8 cellular contexts compared by ENCODE assay signal in the genomic region with DNA sequence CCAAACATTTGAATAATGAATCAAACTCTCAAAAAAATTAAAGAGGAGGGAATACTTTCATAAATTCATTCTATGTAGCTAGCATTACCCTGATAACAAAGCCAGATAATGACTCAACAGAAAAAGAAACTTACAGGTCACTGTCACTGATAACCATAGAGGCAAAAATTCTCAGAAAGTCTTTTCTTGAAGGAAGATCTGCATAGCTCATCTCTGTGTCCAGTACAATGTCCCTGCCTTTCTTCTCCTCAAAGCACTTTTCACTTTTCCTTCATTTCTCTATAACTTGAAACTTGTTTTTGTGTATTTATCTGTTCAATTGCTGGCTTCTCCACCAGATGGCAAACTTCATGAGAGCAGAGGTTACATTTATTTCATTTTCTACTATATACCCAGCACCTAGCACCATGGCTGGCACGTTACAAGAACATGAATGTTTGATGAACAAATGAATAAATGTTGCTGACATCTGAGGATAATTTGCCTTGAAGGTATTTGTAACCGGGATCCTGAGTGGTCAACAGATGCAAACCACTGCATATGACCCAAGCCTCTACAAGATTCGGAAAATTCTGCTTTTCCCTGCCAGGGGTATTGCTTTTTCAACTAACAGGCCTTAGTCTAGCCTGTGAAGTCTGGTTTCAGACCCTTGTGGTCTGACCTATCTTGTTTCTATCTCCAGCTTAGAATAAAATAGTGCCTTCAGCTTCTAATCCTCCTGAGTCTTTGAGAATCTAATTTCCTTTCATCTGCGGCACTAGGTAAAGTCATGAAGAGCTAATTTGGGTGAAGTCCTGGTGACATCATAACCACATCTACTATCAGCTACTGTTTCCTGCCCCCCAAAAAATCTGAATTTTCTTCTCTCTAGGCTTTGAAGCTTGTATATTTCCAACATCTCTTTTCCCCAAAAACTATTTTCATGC. TPM values are rescaled to one million over a fixed set of nuclear protein-coding genes. Genes with fewer than 3 reads are reported as not detected.
DNase-seq lines count a peak whose midpoint lies in the region; ATAC-seq and TF ChIP-seq lines count a peak whose summit lies in the region.

No MANE protein-coding gene starts in this region.

- H3K27me3 Mint-ChIP-seq in activated naive CD4-positive, alpha-beta T cell treated with anti-CD3 and anti-CD28 coated beads, Interleukin-2, amount 10 ng/mL, durations not matched to agents 7 days and 5 days = no peaks in the 10 kb centered on the region

- H3K36me3 Mint-ChIP-seq in activated naive CD4-positive, alpha-beta T cell treated with anti-CD3 and anti-CD28 coated beads, Interleukin-2, amount 10 ng/mL, durations not matched to agents 7 days and 5 days = peaks cover 2% of the 10 kb centered on the region

- no peaks in the 10 kb centered on the region for H4K20me1 ChIP-seq in OCI-LY7 (ENCODE audit: insufficient read depth, low read length)

- intact Hi-C loops in OCI-LY7 (cut with micrococcal nuclease; ENCODE audit: unreplicated experiment) = no loop called here
- intact Hi-C loops in left colon (cut with DNase I, micrococcal nuclease) = no loop called here

- peak overlapping the region; percentile 6 for H3K4me3 Mint-ChIP-seq in activated naive CD4-positive, alpha-beta T cell treated with anti-CD3 and anti-CD28 coated beads, Interleukin-2, amount 10 ng/mL, durations not matched to agents 7 days and 5 days

- peak overlapping the region; percentile 89 for H3K27ac Mint-ChIP-seq in activated naive CD4-positive, alpha-beta T cell treated with anti-CD3 and anti-CD28 coated beads, Interleukin-2, amount 10 ng/mL, durations not matched to agents 7 days and 5 days

- no peaks in the 10 kb centered on the region for H3K4me1 ChIP-seq in OCI-LY7 (ENCODE audit: insufficient read depth, low read length, poor library complexity, severe bottlenecking)

- no peak overlapping the region for H3K4me3 ChIP-seq in OCI-LY7 (ENCODE audit: low read depth, low read length, poor library complexity, severe bottlenecking)

- no peaks in the 10 kb centered on the region for H3K36me3 ChIP-seq in OCI-LY7 (ENCODE audit: insufficient read depth, low read length)

- CTCF ChIA-PET in HEK293T (lab: Yijun Ruan, JAX) (interaction anchor here (0.6 kb wide), 2 partner anchors 93 to 410 kb away, joined by 3 to 4 read pairs; no protein-coding TSS in a partner anchor), OCI-LY7 (lab: Charles Lee; ENCODE audit: unreplicated experiment) (no interaction called here)
- CTCF ChIA-PET in activated naive CD4-positive, alpha-beta T cell treated with anti-CD3 and anti-CD28 coated beads, Interleukin-2, amount 10 ng/mL, durations not matched to agents 7 days and 5 days (lab: Charles Lee) = interaction anchor here (0.7 to 7.0 kb wide), 20 partner anchors 11 to 208 kb away, joined by 3 to 138 read pairs (median 4); partner anchors contain the start of gene ANTXR2

- no TSS peak for BruUV-seq in OCI-LY7 (replicated peaks; lab: Mats Ljungman, UMichigan)

- DNase-seq in activated CD4-positive, CD25-positive, alpha-beta regulatory T cell treated with anti-CD3 and anti-CD28 coated beads, Interleukin-2, amount 50 U/mL, for 16 hours (ENCODE audit: low read depth, low spot score) = peak; percentile 22
- no peak for DNase-seq in activated CD4-positive, CD25-positive, alpha-beta regulatory T cell treated with anti-CD3 and anti-CD28 coated beads, Interleukin-2, amount 50 U/mL, for 72 hours
- DNase-seq in HEK293T (ENCODE audit: extremely low spot score) (peak; percentile 20), OCI-LY7 (ENCODE audit: low spot score) (peak; percentile 9), left colon (peak in 1 of 2 donors; percentile 16), NCI-H524 treated with DMSO at 0.1 percent for 48 hours (lab: John Stamatoyannopoulos, UW) (no peak), NCI-H2196 treated with DMSO at 0.1 percent for 48 hours (lab: John Stamatoyannopoulos, UW; ENCODE audit: unreplicated experiment) (no peak)
- peak; percentile 54 for DNase-seq in activated naive CD4-positive, alpha-beta T cell treated with anti-CD3 and anti-CD28 coated beads, Interleukin-2, amount 10 ng/mL, durations not matched to agents 7 days and 5 days

- peak; percentile 54 for ATAC-seq in left colon

- H3K4me2 ChIP-seq in OCI-LY7 (ENCODE audit: low read length) = no peak overlapping the region

- peaks cover 58% of the 10 kb centered on the region for H3K4me1 Mint-ChIP-seq in activated naive CD4-positive, alpha-beta T cell treated with anti-CD3 and anti-CD28 coated beads, Interleukin-2, amount 10 ng/mL, durations not matched to agents 7 days and 5 days

- H3K9me3 ChIP-seq in OCI-LY7 (ENCODE audit: low read length) = no peaks in the 10 kb centered on the region

- peaks cover 2% of the 10 kb centered on the region for H3K9me3 Mint-ChIP-seq in activated naive CD4-positive, alpha-beta T cell treated with anti-CD3 and anti-CD28 coated beads, Interleukin-2, amount 10 ng/mL, durations not matched to agents 7 days and 5 days

- peak; percentile 65 for TF ChIP-seq CTCF in OCI-LY7 (conservative IDR thresholded peaks at IDR 0.05; ENCODE audit: low read length)

- H2AFZ ChIP-seq in OCI-LY7 (ENCODE audit: low read length) = no peak overlapping the region

- no peaks in the 10 kb centered on the region for H3K9me2 ChIP-seq in OCI-LY7 (ENCODE audit: insufficient read depth, low read length)

- POLR2A ChIA-PET in HEK293T (lab: Yijun Ruan, JAX) (no interaction called here), OCI-LY7 (lab: Charles Lee) (no interaction called here)

- H3K27ac ChIP-seq in OCI-LY7 (ENCODE audit: low read depth, low read length, poor library complexity, severe bottlenecking) = no peak overlapping the region

- no peaks in the 10 kb centered on the region for H3K79me2 ChIP-seq in OCI-LY7 (ENCODE audit: insufficient read depth, low read depth, low read length)

TF ChIP-seq in HEK293T, 16 proteins besides CTCF, POLR2A, EP300 and RAD21:
- no peak for TF ChIP-seq BHLHE40 (IDR thresholded peaks at IDR 0.05; ENCODE audit: borderline replicate concordance)
- TF ChIP-seq SUZ12 (IDR thresholded peaks at IDR 0.05) = no peak
- TF ChIP-seq ZNF384 (IDR thresholded peaks at IDR 0.05) = no peak

RNA-seq across cellular contexts. Expression of gene ANTXR2, which starts 52.5 kb away (rescaled TPM):
- total RNA-seq in OCI-LY7 (2014; rRNA removed; shearing (Covaris generic)) = not detected in 2 replicates
- total RNA-seq in OCI-LY7 (2022) (not detected in 2 replicates), left colon (100 to 1,000 TPM in 1 of 2 donors, 10 to 100 TPM in 1; 70.0 to 135 TPM)

Comparison
In these comparisons a context has a peak if more than half of its experiments do, and no peak if none do; other contexts are left out.
1. DNase-seq: peak in activated CD4-positive, CD25-positive, alpha-beta regulatory T cell treated with anti-CD3 and anti-CD28 coated beads, Interleukin-2, amount 50 U/mL, for 16 hours (single experiment), HEK293T (single experiment), OCI-LY7 (single experiment) and activated naive CD4-positive, alpha-beta T cell treated with anti-CD3 and anti-CD28 coated beads, Interleukin-2, amount 10 ng/mL, durations not matched to agents 7 days and 5 days (single experiment); none in activated CD4-positive, CD25-positive, alpha-beta regulatory T cell treated with anti-CD3 and anti-CD28 coated beads, Interleukin-2, amount 50 U/mL, for 72 hours (single experiment), NCI-H524 treated with DMSO at 0.1 percent for 48 hours (single experiment) and NCI-H2196 treated with DMSO at 0.1 percent for 48 hours (single experiment).
2. RNA of gene ANTXR2, which starts 52.5 kb away (total RNA-seq): 70.0 to 135 TPM in left colon; not detected in OCI-LY7; every median in the first group is over 10 times any median in the second.